1 cellular context compared by ENCODE assay signal in genomic region chr21:39908265-39908923, GRCh38.
TF ChIP-seq lines count a peak whose summit lies in the region.

No MANE protein-coding gene starts in this region.

TF ChIP-seq in K562, 482 proteins besides CTCF, POLR2A, EP300 and RAD21 (continued from another document):
- no peak for TF ChIP-seq ZNF395 (CRISPR knock-in tag; IDR thresholded peaks at IDR 0.05)
- TF ChIP-seq ZNF436 (CRISPR knock-in tag; IDR thresholded peaks at IDR 0.05), result no peak
